8 cellular contexts compared by ENCODE assay signal in the genomic region with DNA sequence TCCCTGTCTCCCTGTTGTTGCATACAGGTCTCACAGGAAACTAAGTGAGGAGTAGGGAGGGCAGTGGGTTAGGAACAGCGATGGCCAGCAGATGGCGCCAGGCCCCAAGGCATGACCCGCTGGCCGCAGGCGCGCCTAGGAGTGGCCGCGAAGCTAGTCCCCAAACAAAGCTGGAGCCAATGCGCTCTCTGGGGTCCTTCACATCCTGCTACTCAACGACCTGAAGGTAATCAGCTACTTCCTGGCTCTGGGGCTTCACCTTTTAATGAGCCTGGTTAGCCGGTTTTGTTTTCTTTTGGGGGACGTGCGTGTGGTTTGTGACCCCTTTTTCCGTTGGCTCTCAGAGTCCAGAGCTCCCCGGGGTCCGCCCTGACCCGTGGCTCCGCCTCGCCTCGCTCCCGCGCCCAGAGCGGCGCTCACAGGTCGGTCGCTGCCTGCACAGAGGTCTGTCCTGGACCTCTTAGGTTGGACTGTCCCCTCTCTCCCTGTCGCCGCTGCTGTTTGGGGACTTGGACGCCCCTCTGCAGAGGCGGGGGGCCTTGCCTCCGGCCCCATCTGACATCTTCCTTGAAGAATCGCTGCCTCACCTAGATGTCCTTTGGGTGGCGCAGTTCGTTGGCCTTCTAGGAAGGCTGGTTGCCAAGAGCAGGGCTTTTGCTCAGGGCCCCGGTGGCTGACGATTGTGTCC.
DNase-seq lines count a peak whose midpoint lies in the region; ATAC-seq and TF ChIP-seq lines count a peak whose summit lies in the region.

No MANE protein-coding gene starts in this region.

- H3K23ac ChIP-seq in IMR-90 (ENCODE audit: low read depth, low read length): peak overlapping the region; percentile 70; the same call in 1 of the 2 replicates

- TF ChIP-seq RAD21 in IMR-90 (IDR thresholded peaks at IDR 0.05; ENCODE audit: low read length): peak; percentile 95

- H2BK20ac ChIP-seq in IMR-90 (ENCODE audit: low read depth, low read length): peak overlapping the region; percentile 77

- peak overlapping the region; percentile 56; the same call in 1 of the 2 replicates for H4K5ac ChIP-seq in IMR-90 (ENCODE audit: low read depth, low read length)

- CTCF ChIA-PET in IMR-90 (lab: Yijun Ruan, JAX): interaction anchor here (0.6 to 4.8 kb wide), 31 partner anchors 9 to 636 kb away, joined by 3 to 52 read pairs (median 4); no protein-coding TSS in a partner anchor

- intact Hi-C loops in IMR-90 (cut with micrococcal nuclease): loop anchor here (1.0 kb wide), 2 partner anchors 464 to 622 kb away; no protein-coding TSS in a partner anchor

- peak overlapping the region; percentile 38; the same call in 1 of the 2 replicates for H3K27ac ChIP-seq in IMR-90 (ENCODE audit: insufficient read depth, low read length)
- no peak overlapping the region for H3K27ac ChIP-seq in foreskin keratinocyte
- no peak overlapping the region for H3K27ac ChIP-seq in neural progenitor cell

- H3K14ac ChIP-seq in IMR-90 (replicated peaks; ENCODE audit: low read depth, low read length): peak overlapping the region; percentile 61; the same call in 1 of the 2 replicates

- peak overlapping the region; percentile 84; the same call in 1 of the 2 replicates for H3K56ac ChIP-seq in IMR-90 (ENCODE audit: extremely low read depth, insufficient read depth, low read length)

- 1% methylated on average over 10 of the region's 36 CpGs; no CpG with 5 or more reads in 1 of the 2 experiments for WGBS in IMR-90 (ENCODE audit: extremely low coverage in 2 of 2, insufficient read length in 1 of 2), 2 experiments

- peak overlapping the region; percentile 74; the same call in 1 of the 3 replicates for H2BK15ac ChIP-seq in IMR-90 (ENCODE audit: low read depth, low read length)

- no peaks in the 10 kb centered on the region for H3K79me1 ChIP-seq in IMR-90 (ENCODE audit: low read depth in 1 of 2, low read length in 2 of 2)

- H3K36me3 Mint-ChIP-seq in neural progenitor cell: no peaks in the 10 kb centered on the region

- H4K20me1 ChIP-seq in IMR-90 (ENCODE audit: insufficient read depth, low read length) (no peaks in the 10 kb centered on the region), neural progenitor cell (ENCODE audit: low read depth) (no peaks in the 10 kb centered on the region)

- peak overlapping the region; percentile 3 to 91; a peak in 3 of 4 replicates for H4K8ac ChIP-seq in IMR-90 (ENCODE audit: low read depth in 2 of 2, low read length in 2 of 2)

- H3K36me3 ChIP-seq in IMR-90 (ENCODE audit: control insufficient read depth, insufficient read depth, low read length) (no peaks in the 10 kb centered on the region), neural progenitor cell (no peaks in the 10 kb centered on the region)

- H3K9me3 ChIP-seq in IMR-90 (ENCODE audit: control insufficient read depth, insufficient read depth, low read length): no peaks in the 10 kb centered on the region
- no peaks in the 10 kb centered on the region for H3K9me3 ChIP-seq in neural progenitor cell (ENCODE audit: low read depth)

- no peaks in the 10 kb centered on the region for H3K9me1 ChIP-seq in IMR-90 (ENCODE audit: insufficient read depth, low read length)

- no peak overlapping the region for H3K18ac ChIP-seq in IMR-90 (ENCODE audit: low read depth, low read length)

- H2BK5ac ChIP-seq in IMR-90 (ENCODE audit: low read depth, low read length, poor library complexity, severe bottlenecking): no peak overlapping the region

- peaks cover 11% of the 10 kb centered on the region for H3K27me3 ChIP-seq in IMR-90 (ENCODE audit: control insufficient read depth, insufficient read depth, low read length)
- peaks cover 34% of the 10 kb centered on the region for H3K27me3 ChIP-seq in foreskin keratinocyte
- H3K27me3 ChIP-seq in neural progenitor cell: peaks cover 7% of the 10 kb centered on the region

- H3K4ac ChIP-seq in IMR-90 (ENCODE audit: low read depth, low read length): peak overlapping the region; percentile 66

- dilution Hi-C loops in IMR-90 (cut with HindIII; ENCODE audit: low sequenced_read_pairs, unreplicated experiment): no loop called here

- peak overlapping the region; percentile 46 for H3K27ac Mint-ChIP-seq in neural progenitor cell
- no peak overlapping the region for H3K27ac Mint-ChIP-seq in stimulated activated naive CD8-positive, alpha-beta T cell treated with anti-CD3 and anti-CD28 coated beads, Interleukin-15, amount 100 ng/mL, for 72 hours

- TF ChIP-seq POLR2A in IMR-90 (IDR thresholded peaks at IDR 0.05; ENCODE audit: low read depth, low read length): no peak

- H4K91ac ChIP-seq in IMR-90 (ENCODE audit: insufficient read depth, low read depth, low read length): peak overlapping the region; percentile 75

- peak overlapping the region; percentile 85 for H3K4me3 Mint-ChIP-seq in neural progenitor cell
- H3K4me3 Mint-ChIP-seq in stimulated activated naive CD8-positive, alpha-beta T cell treated with anti-CD3 and anti-CD28 coated beads, Interleukin-15, amount 100 ng/mL, for 72 hours: peak overlapping the region; percentile 60 to 61

- H3K4me2 ChIP-seq in IMR-90 (ENCODE audit: low read depth, low read length) (peak overlapping the region; percentile 98), neural progenitor cell (peak overlapping the region; percentile 85)

- H3K4me3 ChIP-seq in IMR-90 (ENCODE audit: insufficient read depth, low read depth, low read length): peak overlapping the region; percentile 61
- H3K4me3 ChIP-seq in neural progenitor cell: peak overlapping the region; percentile 57

- in situ Hi-C loops in IMR-90 (cut with MboI; ENCODE audit: low sequenced_read_pairs): loop anchor here (5.0 to 10.0 kb wide), 2 partner anchors 415 to 623 kb away; a partner anchor contains a TSS

- H3F3A ChIP-seq in neural progenitor cell (ENCODE audit: low read depth): no peaks in the 10 kb centered on the region

- no peaks in the 10 kb centered on the region for H3K9me3 Mint-ChIP-seq in neural progenitor cell
- no peaks in the 10 kb centered on the region for H3K9me3 Mint-ChIP-seq in stimulated activated naive CD8-positive, alpha-beta T cell treated with anti-CD3 and anti-CD28 coated beads, Interleukin-15, amount 100 ng/mL, for 72 hours

- peak; percentile 86 for DNase-seq in D341Med (ENCODE audit: low spot score)
- peak; percentile 87 for DNase-seq in GM20000 (ENCODE audit: low spot score)
- peak; percentile 71 for DNase-seq in IMR-90
- peak; percentile 75 for DNase-seq in RPMI8226
- DNase-seq in activated effector memory CD4-positive, alpha-beta T cell treated with Interleukin-2 at 50 U/mL for 16 hours: peak; percentile 66
- DNase-seq in foreskin keratinocyte: peak in 1 of 2 donors; percentile 41
- DNase-seq in neural progenitor cell (ENCODE audit: low spot score): peak; percentile 95
- DNase-seq in stimulated activated naive CD8-positive, alpha-beta T cell treated with anti-CD3 and anti-CD28 coated beads, Interleukin-15, amount 100 ng/mL, for 72 hours: peak; percentile 82

- H2AK5ac ChIP-seq in IMR-90 (ENCODE audit: low read depth, low read length): 0 out of 2 replicates have a peak overlapping the region, but pooled peaks have one; percentile 40

- ATAC-seq in IMR-90 (ENCODE audit: low read depth): peak; percentile 97
- ATAC-seq in foreskin keratinocyte: peak; percentile 94
- ATAC-seq in stimulated activated naive CD8-positive, alpha-beta T cell treated with anti-CD3 and anti-CD28 coated beads, Interleukin-15, amount 100 ng/mL, for 72 hours: peak; percentile 96

- peak overlapping the region; percentile 93 for H2AFZ ChIP-seq in IMR-90 (replicated peaks; ENCODE audit: low read length, poor library complexity)
- H2AFZ ChIP-seq in neural progenitor cell (replicated peaks): peak overlapping the region; percentile 92

- no peaks in the 10 kb centered on the region for H3K79me2 ChIP-seq in neural progenitor cell (ENCODE audit: low read depth)

- peak overlapping the region; percentile 81 for H3K9ac ChIP-seq in IMR-90 (ENCODE audit: low read depth, low read length)
- no peak overlapping the region for H3K9ac ChIP-seq in neural progenitor cell

- H2AK9ac ChIP-seq in IMR-90 (replicated peaks; ENCODE audit: low read depth, low read length, poor library complexity): peak overlapping the region; percentile 83

- peaks cover 16% of the 10 kb centered on the region for H3K27me3 Mint-ChIP-seq in neural progenitor cell (ENCODE audit: insufficient read depth, low read depth)
- peaks cover 42% of the 10 kb centered on the region for H3K27me3 Mint-ChIP-seq in stimulated activated naive CD8-positive, alpha-beta T cell treated with anti-CD3 and anti-CD28 coated beads, Interleukin-15, amount 100 ng/mL, for 72 hours

- TF ChIP-seq CTCF in GM20000 (IDR thresholded peaks at IDR 0.05; ENCODE audit: extremely low read depth, missing control alignments) (peak; percentile 96), IMR-90 (conservative IDR thresholded peaks at IDR 0.05; ENCODE audit: low read depth, low read length) (peak; percentile 95), foreskin keratinocyte (conservative IDR thresholded peaks at IDR 0.05) (peak; percentile 94), neural progenitor cell (IDR thresholded peaks at IDR 0.05) (peak; percentile 88)

- peaks cover 4% of the 10 kb centered on the region; the same call in 1 of the 2 replicates for H3K4me1 ChIP-seq in IMR-90 (ENCODE audit: control insufficient read depth, insufficient read depth, low read length)
- H3K4me1 ChIP-seq in foreskin keratinocyte: no peaks in the 10 kb centered on the region
- no peaks in the 10 kb centered on the region for H3K4me1 ChIP-seq in neural progenitor cell

- POLR2A ChIA-PET in IMR-90 (lab: Charles Lee; ENCODE audit: unreplicated experiment): no interaction called here

- BruUV-seq in IMR-90 (replicated peaks; lab: Mats Ljungman, UMichigan): no TSS peak

- H3K4me1 Mint-ChIP-seq in neural progenitor cell: peaks cover 2% of the 10 kb centered on the region
- peaks cover 8% of the 10 kb centered on the region for H3K4me1 Mint-ChIP-seq in stimulated activated naive CD8-positive, alpha-beta T cell treated with anti-CD3 and anti-CD28 coated beads, Interleukin-15, amount 100 ng/mL, for 72 hours

- H2BK120ac ChIP-seq in IMR-90 (ENCODE audit: low read depth, low read length): peak overlapping the region; percentile 89

TF ChIP-seq in IMR-90, 13 proteins besides CTCF, POLR2A, EP300 and RAD21:
- TF ChIP-seq SMC3 (IDR thresholded peaks at IDR 0.05; ENCODE audit: low read depth, low read length) (peak; percentile 85), MAZ (IDR thresholded peaks at IDR 0.05; ENCODE audit: borderline replicate concordance, low read depth, low read length) (peak; percentile 28; the same call in 1 of the 2 replicates), RCOR1 (IDR thresholded peaks at IDR 0.05; ENCODE audit: insufficient replicate concordance, low read length) (no peak), BHLHE40 (IDR thresholded peaks at IDR 0.05; ENCODE audit: low read depth, low read length) (no peak)
